9 cellular contexts compared by ENCODE assay signal in the genomic region with DNA sequence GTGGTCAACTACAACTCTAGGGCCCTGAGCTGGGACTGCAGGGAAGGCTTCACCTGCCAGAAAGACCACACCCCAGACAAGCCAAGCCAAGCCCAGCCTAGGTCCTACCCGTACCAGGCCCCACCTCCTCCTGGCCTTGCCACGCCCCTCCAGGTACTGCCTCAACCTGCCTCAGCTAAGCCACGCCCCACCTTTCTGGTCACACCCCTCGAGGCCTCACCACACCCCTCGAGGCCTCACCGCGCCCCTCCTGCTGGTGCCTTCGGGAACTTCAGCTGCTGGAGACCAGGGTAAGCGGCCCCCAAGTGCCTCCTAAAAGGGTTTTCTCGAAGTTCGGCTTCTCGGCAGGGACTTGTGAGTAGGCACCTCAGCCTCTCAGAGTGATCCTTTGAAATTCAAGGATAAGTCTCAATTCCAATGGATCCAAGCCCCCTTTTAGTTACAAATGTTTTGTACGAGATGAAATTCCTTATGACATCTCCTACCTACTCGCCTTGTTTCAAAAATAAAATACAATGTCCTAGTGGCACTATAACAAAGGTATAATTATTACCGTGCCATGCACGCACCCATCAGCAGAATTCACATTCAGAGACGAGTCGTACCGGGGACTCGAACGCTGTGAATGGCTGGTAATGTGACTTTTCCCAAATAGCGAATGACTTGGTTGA.
DNase-seq lines count a peak whose midpoint lies in the region; ATAC-seq and TF ChIP-seq lines count a peak whose summit lies in the region.
"Had no signal": no experiment of that assay in that cellular context is flagged by ENCODE, and none has a peak within 500 bp of the region (broad histone marks: within the 10 kb centered on the region; RNA-seq: fewer than 3 reads in every experiment).

No MANE protein-coding gene starts in this region.

- no peaks in the 10 kb centered on the region for H4K20me1 ChIP-seq in PC-9 (ENCODE audit: insufficient read depth)

- DNase-seq in ELR (ENCODE audit: low read depth) = peak; percentile 54
- peak in 1 of 2 experiments; percentile 40 for DNase-seq in PC-9
- DNase-seq in foreskin keratinocyte = peak in 1 of 2 donors; percentile 67
- no peak for DNase-seq in stimulated activated effector memory CD8-positive, alpha-beta T cell treated with anti-CD3 and anti-CD28 coated beads, Interleukin-12 subunit alpha, Interleukin-12 subunit beta, amount 100 ng/mL, for 72 hours (ENCODE audit: low spot score in 2 of 2)
- DNase-seq in NK-92 (lab: John Stamatoyannopoulos, UW; ENCODE audit: unreplicated experiment) = no peak
- DNase-seq in sigmoid colon = no peak

- H3K27me3 ChIP-seq in PC-9 (ENCODE audit: insufficient read depth, low read depth) (no peaks in the 10 kb centered on the region), foreskin keratinocyte (no peaks in the 10 kb centered on the region), sigmoid colon (peaks cover 0 to 4% (median 0%) of the 10 kb centered on the region in 3 donors)

- 57 to 68% methylated on average over 22 of the region's 22 CpGs for WGBS in sigmoid colon, 2 donors

- no peak overlapping the region for H3K4me3 Mint-ChIP-seq in stimulated activated effector memory CD8-positive, alpha-beta T cell treated with anti-CD3 and anti-CD28 coated beads, Interleukin-12 subunit alpha, Interleukin-12 subunit beta, amount 100 ng/mL, for 72 hours
- H3K4me3 Mint-ChIP-seq: IgD-negative memory B cell had no signal

- H3K4me1 ChIP-seq in PC-9 (replicated peaks; ENCODE audit: insufficient read depth) (no peaks in the 10 kb centered on the region), foreskin keratinocyte (peaks cover 9% of the 10 kb centered on the region), sigmoid colon (no peaks in the 10 kb centered on the region)

- intact Hi-C loops in PC-9 (cut with micrococcal nuclease; ENCODE audit: unreplicated experiment) (loop anchor here (10.0 kb wide), 1 partner anchor 672 kb away; no protein-coding TSS in a partner anchor), sigmoid colon (cut with DNase I) (no loop called here)

- peaks cover 7% of the 10 kb centered on the region for H3K4me1 Mint-ChIP-seq in stimulated activated effector memory CD8-positive, alpha-beta T cell treated with anti-CD3 and anti-CD28 coated beads, Interleukin-12 subunit alpha, Interleukin-12 subunit beta, amount 100 ng/mL, for 72 hours
- H3K4me1 Mint-ChIP-seq: IgD-negative memory B cell had no signal

- POLR2A ChIA-PET in PC-9 (lab: Charles Lee; ENCODE audit: unreplicated experiment) = interaction anchor here (0.6 kb wide), 1 partner anchor 425 kb away, joined by 3 read pairs; no protein-coding TSS in a partner anchor

- CTCF ChIA-PET in PC-9 (lab: Charles Lee) = no interaction called here

- TF ChIP-seq CTCF in PC-9 (conservative IDR thresholded peaks at IDR 0.05) (peak; percentile 38), foreskin keratinocyte (conservative IDR thresholded peaks at IDR 0.05) (peak; percentile 69), sigmoid colon (IDR thresholded peaks at IDR 0.05) (peak in 1 of 4 experiments; percentile 13)

- H3K9me3 ChIP-seq in PC-9 (ENCODE audit: insufficient read depth, low read depth) = no peaks in the 10 kb centered on the region
- no peaks in the 10 kb centered on the region for H3K9me3 ChIP-seq in sigmoid colon

- no peak overlapping the region for H3K27ac Mint-ChIP-seq in stimulated activated effector memory CD8-positive, alpha-beta T cell treated with anti-CD3 and anti-CD28 coated beads, Interleukin-12 subunit alpha, Interleukin-12 subunit beta, amount 100 ng/mL, for 72 hours
- H3K27ac Mint-ChIP-seq: IgD-negative memory B cell had no signal

- H3K79me2 ChIP-seq in PC-9 (ENCODE audit: low read depth) = no peaks in the 10 kb centered on the region

- H2AFZ ChIP-seq in PC-9 = no peak overlapping the region

- H3K9me2 ChIP-seq in PC-9 (ENCODE audit: insufficient read depth) = no peaks in the 10 kb centered on the region

- H3K36me3 Mint-ChIP-seq in stimulated activated effector memory CD8-positive, alpha-beta T cell treated with anti-CD3 and anti-CD28 coated beads, Interleukin-12 subunit alpha, Interleukin-12 subunit beta, amount 100 ng/mL, for 72 hours = no peaks in the 10 kb centered on the region
- H3K36me3 Mint-ChIP-seq: IgD-negative memory B cell had no signal

- H3K27ac ChIP-seq in PC-9 (no peak overlapping the region), foreskin keratinocyte (no peak overlapping the region), sigmoid colon (no peak overlapping the region)

- no TSS peak for BruUV-seq in PC-9 (replicated peaks; lab: Mats Ljungman, UMichigan)

- peak; percentile 49 for ATAC-seq in GM21825 (IDR thresholded peaks at IDR 0.05; ENCODE audit: unreplicated experiment)
- ATAC-seq in foreskin keratinocyte = peak; percentile 94
- ATAC-seq in stimulated activated effector memory CD8-positive, alpha-beta T cell treated with anti-CD3 and anti-CD28 coated beads, Interleukin-12 subunit alpha, Interleukin-12 subunit beta, amount 100 ng/mL, for 72 hours = peak; percentile 29
- no peak for ATAC-seq in GM21717 (IDR thresholded peaks at IDR 0.05; ENCODE audit: unreplicated experiment)

- no peaks in the 10 kb centered on the region for H3F3A ChIP-seq in PC-9 (ENCODE audit: insufficient read depth, low read depth)

- no peaks in the 10 kb centered on the region for H3K36me3 ChIP-seq in PC-9 (ENCODE audit: low read depth)
- no peaks in the 10 kb centered on the region for H3K36me3 ChIP-seq in sigmoid colon

- no peak overlapping the region for H3K4me2 ChIP-seq in PC-9

- no peak for TF ChIP-seq EP300 in sigmoid colon (IDR thresholded peaks at IDR 0.05)

- TF ChIP-seq POLR2A in sigmoid colon (IDR thresholded peaks at IDR 0.05) = no peak

- no peak overlapping the region for H3K4me3 ChIP-seq in PC-9
- H3K4me3 ChIP-seq in sigmoid colon = no peak overlapping the region

- no peaks in the 10 kb centered on the region for H3K9me3 Mint-ChIP-seq in stimulated activated effector memory CD8-positive, alpha-beta T cell treated with anti-CD3 and anti-CD28 coated beads, Interleukin-12 subunit alpha, Interleukin-12 subunit beta, amount 100 ng/mL, for 72 hours
- H3K9me3 Mint-ChIP-seq: IgD-negative memory B cell had no signal
